ENCODE assay signal across 1 cellular context in genomic region chr10:97290576-97291356, GRCh38.
A peak's percentile ranks its signal among the peaks of the same experiment; 100 is the strongest.
TF ChIP-seq lines count a peak whose summit lies in the region.

No MANE protein-coding gene starts in this region.

TF ChIP-seq in HepG2, 621 proteins besides CTCF, POLR2A, EP300 and RAD21:
- TF ChIP-seq DRAP1 (CRISPR knock-in tag; IDR thresholded peaks at IDR 0.05) (peak; percentile 46; the same call in 1 of the 2 replicates), MAFK (conservative IDR thresholded peaks at IDR 0.05 in 1 of 2, IDR thresholded peaks at IDR 0.05 in 1 of 2; ENCODE audit: low read length in 2 of 2) (peak; percentile 32 to 44; a peak in 2 of 4 replicates)
